1 cellular context compared by ENCODE assay signal in the genomic region with DNA sequence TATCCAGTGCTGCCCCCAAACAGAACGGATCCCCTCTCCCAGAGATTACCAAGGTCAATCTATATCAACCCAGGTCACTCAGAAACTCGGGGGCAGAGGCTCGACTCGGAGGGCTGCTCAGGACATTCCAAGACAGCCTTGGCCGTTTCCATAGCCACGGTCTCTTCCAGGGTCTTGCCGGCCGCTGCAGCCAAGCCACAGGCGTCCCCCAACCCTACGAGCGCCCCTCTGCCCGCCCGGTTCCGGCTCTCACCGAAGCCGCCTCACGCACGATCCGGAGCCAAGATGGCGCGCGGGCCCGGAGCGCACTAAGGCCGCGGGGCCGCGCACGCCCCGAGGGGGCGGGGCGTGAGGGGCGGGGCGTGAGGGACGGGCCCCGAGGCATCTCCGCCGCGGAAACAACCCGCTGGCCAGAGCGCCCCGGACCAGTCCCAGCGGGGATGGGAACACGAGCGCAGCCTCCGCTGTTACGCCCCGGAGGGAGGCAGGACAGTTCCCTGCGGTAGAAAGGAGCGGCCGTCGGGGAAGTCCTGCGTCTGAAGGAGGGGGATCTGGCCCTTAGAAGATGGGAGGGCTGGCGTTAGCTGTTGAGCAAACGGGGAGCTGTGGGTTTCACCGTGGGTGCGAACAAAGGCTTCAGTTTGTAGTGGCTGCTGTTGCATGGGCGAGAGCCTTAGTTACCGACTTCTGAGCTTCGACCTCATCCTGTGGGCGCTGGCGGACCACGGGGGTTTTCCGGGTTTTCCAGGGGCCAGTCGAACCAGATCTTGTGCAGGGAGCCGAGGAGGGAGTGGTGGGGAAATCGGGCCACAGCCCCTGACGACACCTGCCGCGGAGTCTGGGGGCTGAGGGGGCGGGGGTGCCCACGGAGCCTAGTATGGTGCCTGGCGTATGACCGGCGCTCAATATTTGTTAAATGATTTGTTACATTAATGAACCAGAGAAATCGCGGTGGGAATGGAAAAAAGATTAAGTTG.
TF ChIP-seq lines count a peak whose summit lies in the region.

A gene with protein sequence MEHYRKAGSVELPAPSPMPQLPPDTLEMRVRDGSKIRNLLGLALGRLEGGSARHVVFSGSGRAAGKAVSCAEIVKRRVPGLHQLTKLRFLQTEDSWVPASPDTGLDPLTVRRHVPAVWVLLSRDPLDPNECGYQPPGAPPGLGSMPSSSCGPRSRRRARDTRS (minus strand): TSS at position 287 of the 977 bp plus-strand sequence. CDS start 801 bp downstream, outside the sequence.

TF ChIP-seq in H1, 55 proteins besides CTCF, POLR2A, EP300 and RAD21 (continues in another document):
- TF ChIP-seq FOSL1 (IDR thresholded peaks at IDR 0.05; ENCODE audit: insufficient read depth, low read depth, low read length) (no peak), CEBPB (IDR thresholded peaks at IDR 0.05; ENCODE audit: low read depth, low read length) (no peak), NANOG (IDR thresholded peaks at IDR 0.05; ENCODE audit: insufficient read depth, low read depth, low read length, poor library complexity, severe bottlenecking) (no peak), CHD1 (IDR thresholded peaks at IDR 0.05; ENCODE audit: low read depth, low read length) (no peak), TCF12 (IDR thresholded peaks at IDR 0.05; ENCODE audit: low read depth, low read length) (no peak), BACH1 (IDR thresholded peaks at IDR 0.05; ENCODE audit: low read length) (no peak; the same call in 1 of the 2 replicates), CREB1 (IDR thresholded peaks at IDR 0.05) (no peak), CBX8 (IDR thresholded peaks at IDR 0.05; ENCODE audit: borderline replicate concordance, low read depth, low read length) (no peak), POU5F1 (IDR thresholded peaks at IDR 0.05; ENCODE audit: low read depth, low read length) (no peak), PHF8 (conservative IDR thresholded peaks at IDR 0.05; ENCODE audit: low read depth, low read length) (peak; percentile 86), SP2 (IDR thresholded peaks at IDR 0.05; ENCODE audit: low read length) (no peak), POLR2AphosphoS5 (IDR thresholded peaks at IDR 0.05; ENCODE audit: low read depth, low read length) (peak; percentile 74), SIRT6 (IDR thresholded peaks at IDR 0.05; ENCODE audit: low read length) (no peak), ASH2L (IDR thresholded peaks at IDR 0.05; ENCODE audit: low read length) (peak; percentile 29), BRCA1 (IDR thresholded peaks at IDR 0.05; ENCODE audit: low read depth, low read length) (no peak), RFX5 (IDR thresholded peaks at IDR 0.05; ENCODE audit: borderline replicate concordance, low read depth, low read length) (no peak), TEAD4 (IDR thresholded peaks at IDR 0.05; ENCODE audit: low read depth, low read length) (no peak), CBX5 (IDR thresholded peaks at IDR 0.05; ENCODE audit: low read depth, low read length) (no peak), GABPA (IDR thresholded peaks at IDR 0.05; ENCODE audit: borderline replicate concordance, insufficient read depth, low read length) (no peak), SUZ12 (IDR thresholded peaks at IDR 0.05; ENCODE audit: low read length) (no peak), ZNF274 (IDR thresholded peaks at IDR 0.05; ENCODE audit: borderline replicate concordance, extremely low read depth, low read length) (no peak), SIN3A (conservative IDR thresholded peaks at IDR 0.05 in 1 of 2, IDR thresholded peaks at IDR 0.05 in 1 of 2; ENCODE audit: low read depth in 1 of 2, low read length in 2 of 2) (0 out of 4 replicates have a peak, but pooled peaks of 1 of the 2 experiments have one; percentile 45), EZH2 (IDR thresholded peaks at IDR 0.05; ENCODE audit: low read depth, low read length, severe bottlenecking) (no peak), HDAC6 (IDR thresholded peaks at IDR 0.05; ENCODE audit: low read depth, low read length) (no peak), TBP (IDR thresholded peaks at IDR 0.05; ENCODE audit: low read depth, low read length) (peak; percentile 50; the same call in 1 of the 2 replicates), KDM1A (IDR thresholded peaks at IDR 0.05; ENCODE audit: borderline replicate concordance, low read length) (no peak; the same call in 1 of the 2 replicates), KDM5A (IDR thresholded peaks at IDR 0.05; ENCODE audit: low read length) (no peak), GTF2F1 (IDR thresholded peaks at IDR 0.05; ENCODE audit: borderline replicate concordance, low read depth, low read length) (no peak), JUN (IDR thresholded peaks at IDR 0.05; ENCODE audit: low read depth, low read length) (no peak), NRF1 (IDR thresholded peaks at IDR 0.05; ENCODE audit: low read depth, low read length) (no peak), TAF7 (optimal IDR thresholded peaks at IDR 0.05; ENCODE audit: borderline replicate concordance, low read depth, low read length) (peak; percentile 77), RNF2 (IDR thresholded peaks at IDR 0.05; ENCODE audit: borderline replicate concordance, low read depth, low read length, missing control alignments, poor library complexity, severe bottlenecking) (no peak), MAFK (IDR thresholded peaks at IDR 0.05; ENCODE audit: low read depth, low read length) (no peak), SRF (IDR thresholded peaks at IDR 0.05; ENCODE audit: low read depth, low read length) (no peak), JUND (IDR thresholded peaks at IDR 0.05; ENCODE audit: low read length) (no peak), SIX5 (IDR thresholded peaks at IDR 0.05; ENCODE audit: low read depth, low read length) (no peak), CTBP2 (IDR thresholded peaks at IDR 0.05; ENCODE audit: borderline replicate concordance, insufficient read depth, insufficient read length, low read length) (no peak), BCL11A (IDR thresholded peaks at IDR 0.05; ENCODE audit: low read depth in 2 of 2, low read length in 2 of 2) (no peak), SP4 (IDR thresholded peaks at IDR 0.05; ENCODE audit: low read length) (0 out of 2 replicates have a peak, but pooled peaks have one; percentile 16), HDAC2 (IDR thresholded peaks at IDR 0.05; ENCODE audit: borderline replicate concordance in 1 of 2, low read depth in 2 of 2, low read length in 2 of 2) (peak in 1 of 2 experiments; percentile 40; a peak in 1 of 4 replicates), EGR1 (IDR thresholded peaks at IDR 0.05; ENCODE audit: borderline replicate concordance, low read depth, low read length) (no peak), SP1 (IDR thresholded peaks at IDR 0.05; ENCODE audit: low read depth, low read length) (no peak), TAF1 (IDR thresholded peaks at IDR 0.05; ENCODE audit: low read depth, low read length) (peak; percentile 83), CHD2 (IDR thresholded peaks at IDR 0.05; ENCODE audit: low read length) (no peak), YY1 (IDR thresholded peaks at IDR 0.05; ENCODE audit: low read depth, low read length) (peak; percentile 91), SAP30 (IDR thresholded peaks at IDR 0.05; ENCODE audit: insufficient read depth, insufficient replicate concordance, low read length) (no peak)
- TF ChIP-seq, protein P1, sequence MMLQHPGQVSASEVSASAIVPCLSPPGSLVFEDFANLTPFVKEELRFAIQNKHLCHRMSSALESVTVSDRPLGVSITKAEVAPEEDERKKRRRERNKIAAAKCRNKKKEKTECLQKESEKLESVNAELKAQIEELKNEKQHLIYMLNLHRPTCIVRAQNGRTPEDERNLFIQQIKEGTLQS (IDR thresholded peaks at IDR 0.05; ENCODE audit: insufficient read depth, low read depth, low read length) = no peak
- TF ChIP-seq, protein P2, sequence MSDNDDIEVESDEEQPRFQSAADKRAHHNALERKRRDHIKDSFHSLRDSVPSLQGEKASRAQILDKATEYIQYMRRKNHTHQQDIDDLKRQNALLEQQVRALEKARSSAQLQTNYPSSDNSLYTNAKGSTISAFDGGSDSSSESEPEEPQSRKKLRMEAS (IDR thresholded peaks at IDR 0.05) = peak; percentile 57
- TF ChIP-seq, protein P3, sequence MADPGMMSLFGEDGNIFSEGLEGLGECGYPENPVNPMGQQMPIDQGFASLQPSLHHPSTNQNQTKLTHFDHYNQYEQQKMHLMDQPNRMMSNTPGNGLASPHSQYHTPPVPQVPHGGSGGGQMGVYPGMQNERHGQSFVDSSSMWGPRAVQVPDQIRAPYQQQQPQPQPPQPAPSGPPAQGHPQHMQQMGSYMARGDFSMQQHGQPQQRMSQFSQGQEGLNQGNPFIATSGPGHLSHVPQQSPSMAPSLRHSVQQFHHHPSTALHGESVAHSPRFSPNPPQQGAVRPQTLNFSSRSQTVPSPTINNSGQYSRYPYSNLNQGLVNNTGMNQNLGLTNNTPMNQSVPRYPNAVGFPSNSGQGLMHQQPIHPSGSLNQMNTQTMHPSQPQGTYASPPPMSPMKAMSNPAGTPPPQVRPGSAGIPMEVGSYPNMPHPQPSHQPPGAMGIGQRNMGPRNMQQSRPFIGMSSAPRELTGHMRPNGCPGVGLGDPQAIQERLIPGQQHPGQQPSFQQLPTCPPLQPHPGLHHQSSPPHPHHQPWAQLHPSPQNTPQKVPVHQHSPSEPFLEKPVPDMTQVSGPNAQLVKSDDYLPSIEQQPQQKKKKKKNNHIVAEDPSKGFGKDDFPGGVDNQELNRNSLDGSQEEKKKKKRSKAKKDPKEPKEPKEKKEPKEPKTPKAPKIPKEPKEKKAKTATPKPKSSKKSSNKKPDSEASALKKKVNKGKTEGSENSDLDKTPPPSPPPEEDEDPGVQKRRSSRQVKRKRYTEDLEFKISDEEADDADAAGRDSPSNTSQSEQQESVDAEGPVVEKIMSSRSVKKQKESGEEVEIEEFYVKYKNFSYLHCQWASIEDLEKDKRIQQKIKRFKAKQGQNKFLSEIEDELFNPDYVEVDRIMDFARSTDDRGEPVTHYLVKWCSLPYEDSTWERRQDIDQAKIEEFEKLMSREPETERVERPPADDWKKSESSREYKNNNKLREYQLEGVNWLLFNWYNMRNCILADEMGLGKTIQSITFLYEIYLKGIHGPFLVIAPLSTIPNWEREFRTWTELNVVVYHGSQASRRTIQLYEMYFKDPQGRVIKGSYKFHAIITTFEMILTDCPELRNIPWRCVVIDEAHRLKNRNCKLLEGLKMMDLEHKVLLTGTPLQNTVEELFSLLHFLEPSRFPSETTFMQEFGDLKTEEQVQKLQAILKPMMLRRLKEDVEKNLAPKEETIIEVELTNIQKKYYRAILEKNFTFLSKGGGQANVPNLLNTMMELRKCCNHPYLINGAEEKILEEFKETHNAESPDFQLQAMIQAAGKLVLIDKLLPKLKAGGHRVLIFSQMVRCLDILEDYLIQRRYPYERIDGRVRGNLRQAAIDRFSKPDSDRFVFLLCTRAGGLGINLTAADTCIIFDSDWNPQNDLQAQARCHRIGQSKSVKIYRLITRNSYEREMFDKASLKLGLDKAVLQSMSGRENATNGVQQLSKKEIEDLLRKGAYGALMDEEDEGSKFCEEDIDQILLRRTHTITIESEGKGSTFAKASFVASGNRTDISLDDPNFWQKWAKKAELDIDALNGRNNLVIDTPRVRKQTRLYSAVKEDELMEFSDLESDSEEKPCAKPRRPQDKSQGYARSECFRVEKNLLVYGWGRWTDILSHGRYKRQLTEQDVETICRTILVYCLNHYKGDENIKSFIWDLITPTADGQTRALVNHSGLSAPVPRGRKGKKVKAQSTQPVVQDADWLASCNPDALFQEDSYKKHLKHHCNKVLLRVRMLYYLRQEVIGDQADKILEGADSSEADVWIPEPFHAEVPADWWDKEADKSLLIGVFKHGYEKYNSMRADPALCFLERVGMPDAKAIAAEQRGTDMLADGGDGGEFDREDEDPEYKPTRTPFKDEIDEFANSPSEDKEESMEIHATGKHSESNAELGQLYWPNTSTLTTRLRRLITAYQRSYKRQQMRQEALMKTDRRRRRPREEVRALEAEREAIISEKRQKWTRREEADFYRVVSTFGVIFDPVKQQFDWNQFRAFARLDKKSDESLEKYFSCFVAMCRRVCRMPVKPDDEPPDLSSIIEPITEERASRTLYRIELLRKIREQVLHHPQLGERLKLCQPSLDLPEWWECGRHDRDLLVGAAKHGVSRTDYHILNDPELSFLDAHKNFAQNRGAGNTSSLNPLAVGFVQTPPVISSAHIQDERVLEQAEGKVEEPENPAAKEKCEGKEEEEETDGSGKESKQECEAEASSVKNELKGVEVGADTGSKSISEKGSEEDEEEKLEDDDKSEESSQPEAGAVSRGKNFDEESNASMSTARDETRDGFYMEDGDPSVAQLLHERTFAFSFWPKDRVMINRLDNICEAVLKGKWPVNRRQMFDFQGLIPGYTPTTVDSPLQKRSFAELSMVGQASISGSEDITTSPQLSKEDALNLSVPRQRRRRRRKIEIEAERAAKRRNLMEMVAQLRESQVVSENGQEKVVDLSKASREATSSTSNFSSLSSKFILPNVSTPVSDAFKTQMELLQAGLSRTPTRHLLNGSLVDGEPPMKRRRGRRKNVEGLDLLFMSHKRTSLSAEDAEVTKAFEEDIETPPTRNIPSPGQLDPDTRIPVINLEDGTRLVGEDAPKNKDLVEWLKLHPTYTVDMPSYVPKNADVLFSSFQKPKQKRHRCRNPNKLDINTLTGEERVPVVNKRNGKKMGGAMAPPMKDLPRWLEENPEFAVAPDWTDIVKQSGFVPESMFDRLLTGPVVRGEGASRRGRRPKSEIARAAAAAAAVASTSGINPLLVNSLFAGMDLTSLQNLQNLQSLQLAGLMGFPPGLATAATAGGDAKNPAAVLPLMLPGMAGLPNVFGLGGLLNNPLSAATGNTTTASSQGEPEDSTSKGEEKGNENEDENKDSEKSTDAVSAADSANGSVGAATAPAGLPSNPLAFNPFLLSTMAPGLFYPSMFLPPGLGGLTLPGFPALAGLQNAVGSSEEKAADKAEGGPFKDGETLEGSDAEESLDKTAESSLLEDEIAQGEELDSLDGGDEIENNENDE (IDR thresholded peaks at IDR 0.05; ENCODE audit: insufficient replicate concordance, low read length) = no peak
- TF ChIP-seq, protein P4, sequence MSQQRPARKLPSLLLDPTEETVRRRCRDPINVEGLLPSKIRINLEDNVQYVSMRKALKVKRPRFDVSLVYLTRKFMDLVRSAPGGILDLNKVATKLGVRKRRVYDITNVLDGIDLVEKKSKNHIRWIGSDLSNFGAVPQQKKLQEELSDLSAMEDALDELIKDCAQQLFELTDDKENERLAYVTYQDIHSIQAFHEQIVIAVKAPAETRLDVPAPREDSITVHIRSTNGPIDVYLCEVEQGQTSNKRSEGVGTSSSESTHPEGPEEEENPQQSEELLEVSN (IDR thresholded peaks at IDR 0.05) = peak; percentile 36
- TF ChIP-seq, protein P5, sequence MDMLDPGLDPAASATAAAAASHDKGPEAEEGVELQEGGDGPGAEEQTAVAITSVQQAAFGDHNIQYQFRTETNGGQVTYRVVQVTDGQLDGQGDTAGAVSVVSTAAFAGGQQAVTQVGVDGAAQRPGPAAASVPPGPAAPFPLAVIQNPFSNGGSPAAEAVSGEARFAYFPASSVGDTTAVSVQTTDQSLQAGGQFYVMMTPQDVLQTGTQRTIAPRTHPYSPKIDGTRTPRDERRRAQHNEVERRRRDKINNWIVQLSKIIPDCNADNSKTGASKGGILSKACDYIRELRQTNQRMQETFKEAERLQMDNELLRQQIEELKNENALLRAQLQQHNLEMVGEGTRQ (IDR thresholded peaks at IDR 0.05; ENCODE audit: low read length) = no peak
- TF ChIP-seq, protein P6, sequence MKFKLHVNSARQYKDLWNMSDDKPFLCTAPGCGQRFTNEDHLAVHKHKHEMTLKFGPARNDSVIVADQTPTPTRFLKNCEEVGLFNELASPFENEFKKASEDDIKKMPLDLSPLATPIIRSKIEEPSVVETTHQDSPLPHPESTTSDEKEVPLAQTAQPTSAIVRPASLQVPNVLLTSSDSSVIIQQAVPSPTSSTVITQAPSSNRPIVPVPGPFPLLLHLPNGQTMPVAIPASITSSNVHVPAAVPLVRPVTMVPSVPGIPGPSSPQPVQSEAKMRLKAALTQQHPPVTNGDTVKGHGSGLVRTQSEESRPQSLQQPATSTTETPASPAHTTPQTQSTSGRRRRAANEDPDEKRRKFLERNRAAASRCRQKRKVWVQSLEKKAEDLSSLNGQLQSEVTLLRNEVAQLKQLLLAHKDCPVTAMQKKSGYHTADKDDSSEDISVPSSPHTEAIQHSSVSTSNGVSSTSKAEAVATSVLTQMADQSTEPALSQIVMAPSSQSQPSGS (IDR thresholded peaks at IDR 0.05; ENCODE audit: low read length) = no peak
